Comparison of ENCODE assay signal across 26 cellular contexts in genomic region chr13:48993150-48993549, GRCh38.
"Had no signal": no experiment of that assay in that cellular context is flagged by ENCODE, and none has a peak within 500 bp of the region (broad histone marks: within the 10 kb centered on the region; RNA-seq: fewer than 3 reads in every experiment).

No MANE protein-coding gene starts in this region.

- ATAC-seq: activated CD8-positive, alpha-beta memory T cell treated with anti-CD3 and anti-CD28 coated beads, Interleukin-2, amount 10 ng/mL, durations not matched to agents 7 days and 5 days; activated naive CD4-positive, alpha-beta T cell treated with anti-CD3 and anti-CD28 coated beads, Interleukin-2, amount 50 U/mL, for 72 hours; activated naive CD8-positive, alpha-beta T cell treated with anti-CD3 and anti-CD28 coated beads, Interleukin-2, amount 50 U/mL, for 24 hours; activated T-cell treated with anti-CD3 and anti-CD28 coated beads, Interleukin-2, amount 50 U/mL, for 4 hours; body of pancreas had no signal

- H3K4me3 ChIP-seq: ascending aorta, body of pancreas, Peyer's patch, SJCRH30 had no signal

- H3K27ac Mint-ChIP-seq: activated CD8-positive, alpha-beta memory T cell treated with anti-CD3 and anti-CD28 coated beads, Interleukin-2, amount 10 ng/mL, durations not matched to agents 7 days and 5 days; activated naive CD4-positive, alpha-beta T cell treated with anti-CD3 and anti-CD28 coated beads, Interleukin-2, amount 50 U/mL, for 72 hours; activated naive CD8-positive, alpha-beta T cell treated with anti-CD3 and anti-CD28 coated beads, Interleukin-2, amount 50 U/mL, for 24 hours had no signal

- DNase-seq: activated CD4-positive, CD25-positive, alpha-beta regulatory T cell; activated CD8-positive, alpha-beta memory T cell treated with anti-CD3 and anti-CD28 coated beads, Interleukin-2, amount 10 ng/mL, durations not matched to agents 7 days and 5 days; activated effector memory CD4-positive, alpha-beta T cell treated with anti-CD3 and anti-CD28 coated beads, Interleukin-2, amount 50 U/mL, for 16 hours; activated naive CD4-positive, alpha-beta T cell treated with Interleukin-2 at 50 U/mL for 16 hours; activated naive CD8-positive, alpha-beta T cell treated with anti-CD3 and anti-CD28 coated beads, Interleukin-2, amount 50 U/mL, for 24 hours; activated T-cell treated with anti-CD3 and anti-CD28 coated beads, Interleukin-2, amount 50 U/mL, for 4 hours; amniotic stem cell; body of pancreas; central memory CD4-positive, alpha-beta T cell; Kasumi-1; NCI-H1092; NCI-H1417; NCI-H1930; NCI-H2171; NCI-H2227 treated with DMSO at 0.1 percent for 48 hours; NCI-H526; NCI-H774; Peyer's patch; Right ventricle myocardium superior; SJCRH30; SK-N-SH; T-helper 1 cell had no signal

- H3K4me1 ChIP-seq: Peyer's patch, SJCRH30 had no signal

- H3K4me3 Mint-ChIP-seq: activated CD8-positive, alpha-beta memory T cell treated with anti-CD3 and anti-CD28 coated beads, Interleukin-2, amount 10 ng/mL, durations not matched to agents 7 days and 5 days; activated naive CD8-positive, alpha-beta T cell treated with anti-CD3 and anti-CD28 coated beads, Interleukin-2, amount 50 U/mL, for 24 hours; activated T-cell treated with anti-CD3 and anti-CD28 coated beads, Interleukin-2, amount 50 U/mL, for 4 hours had no signal

- H3K27me3 ChIP-seq: ascending aorta, body of pancreas, Peyer's patch, SJCRH30 had no signal

- H3K27ac ChIP-seq: ascending aorta, body of pancreas, Peyer's patch, RWPE1, SJCRH30, VCaP had no signal

- H3K9me3 ChIP-seq: body of pancreas, Peyer's patch had no signal

- H3K27me3 Mint-ChIP-seq: activated CD8-positive, alpha-beta memory T cell treated with anti-CD3 and anti-CD28 coated beads, Interleukin-2, amount 10 ng/mL, durations not matched to agents 7 days and 5 days; activated naive CD8-positive, alpha-beta T cell treated with anti-CD3 and anti-CD28 coated beads, Interleukin-2, amount 50 U/mL, for 24 hours had no signal

- H3K36me3 ChIP-seq: ascending aorta, Peyer's patch, SJCRH30 had no signal
